ENCODE assay signal across 1 cellular context in genomic region chr16:87319997-87320491, GRCh38.
TF ChIP-seq lines count a peak whose summit lies in the region.

No MANE protein-coding gene starts in this region.

TF ChIP-seq in HepG2, 621 proteins besides CTCF, POLR2A, EP300 and RAD21 (continued from another document and continues in another):
- no peak for TF ChIP-seq ZNF646 (CRISPR knock-in tag; IDR thresholded peaks at IDR 0.05)
- TF ChIP-seq ZSCAN21 (CRISPR knock-in tag; IDR thresholded peaks at IDR 0.05; ENCODE audit: borderline replicate concordance) = 0 out of 2 replicates have a peak, but pooled peaks have one; percentile 25
- TF ChIP-seq AHR (CRISPR knock-in tag; IDR thresholded peaks at IDR 0.05) = no peak
- TF ChIP-seq TMF1 (CRISPR knock-in tag; IDR thresholded peaks at IDR 0.05; ENCODE audit: low read depth) = no peak
- TF ChIP-seq SMAD1 (CRISPR knock-in tag; IDR thresholded peaks at IDR 0.05; ENCODE audit: borderline replicate concordance, low read depth) = 0 out of 2 replicates have a peak, but pooled peaks have one; percentile 57
- TF ChIP-seq ZNF788 (CRISPR knock-in tag; IDR thresholded peaks at IDR 0.05; ENCODE audit: borderline replicate concordance) = 0 out of 2 replicates have a peak, but pooled peaks have one; percentile 19
- no peak for TF ChIP-seq MYC (CRISPR knock-in tag; IDR thresholded peaks at IDR 0.05; ENCODE audit: borderline replicate concordance)
- no peak for TF ChIP-seq GTF3A (CRISPR knock-in tag; conservative IDR thresholded peaks at IDR 0.05)
- TF ChIP-seq ZNF547 (CRISPR knock-in tag; IDR thresholded peaks at IDR 0.05) = no peak
- no peak for TF ChIP-seq CREBL2 (CRISPR knock-in tag; IDR thresholded peaks at IDR 0.05; ENCODE audit: borderline replicate concordance)
- TF ChIP-seq BRF2 (CRISPR knock-in tag; IDR thresholded peaks at IDR 0.05) = no peak
- no peak for TF ChIP-seq ZNF713 (CRISPR knock-in tag; IDR thresholded peaks at IDR 0.05)
- TF ChIP-seq CREB3 (CRISPR knock-in tag; IDR thresholded peaks at IDR 0.05) = no peak
- no peak for TF ChIP-seq ELK4 (CRISPR knock-in tag; IDR thresholded peaks at IDR 0.05; ENCODE audit: borderline replicate concordance)
- TF ChIP-seq SMARCE1 (IDR thresholded peaks at IDR 0.05; ENCODE audit: borderline replicate concordance) = no peak
- TF ChIP-seq ZNF746 (CRISPR knock-in tag; IDR thresholded peaks at IDR 0.05) = no peak
- peak; percentile 89; the same call in 1 of the 2 replicates for TF ChIP-seq ZNF318 (CRISPR knock-in tag; IDR thresholded peaks at IDR 0.05)
- TF ChIP-seq ZKSCAN1 (IDR thresholded peaks at IDR 0.05; ENCODE audit: low read length) = no peak
- no peak for TF ChIP-seq ZNF614 (CRISPR knock-in tag; IDR thresholded peaks at IDR 0.05; ENCODE audit: borderline replicate concordance)
- TF ChIP-seq SALL2 (CRISPR knock-in tag; IDR thresholded peaks at IDR 0.05) = no peak
- no peak for TF ChIP-seq ZMYM4 (CRISPR knock-in tag; IDR thresholded peaks at IDR 0.05)
- TF ChIP-seq MEIS2 (CRISPR knock-in tag; IDR thresholded peaks at IDR 0.05) = no peak
- no peak for TF ChIP-seq GFI1 (CRISPR knock-in tag; IDR thresholded peaks at IDR 0.05; ENCODE audit: borderline replicate concordance)
- no peak for TF ChIP-seq NR2C2 (CRISPR knock-in tag; IDR thresholded peaks at IDR 0.05; ENCODE audit: borderline replicate concordance)
- no peak for TF ChIP-seq PAXIP1 (CRISPR knock-in tag; conservative IDR thresholded peaks at IDR 0.05)
- TF ChIP-seq ZNF577 (CRISPR knock-in tag; IDR thresholded peaks at IDR 0.05; ENCODE audit: borderline replicate concordance, low read depth) = no peak
- TF ChIP-seq BCL6 (CRISPR knock-in tag; IDR thresholded peaks at IDR 0.05) = no peak
- no peak for TF ChIP-seq CHD2 (IDR thresholded peaks at IDR 0.05; ENCODE audit: low read depth, low read length)
- TF ChIP-seq PRDM15 (CRISPR knock-in tag; IDR thresholded peaks at IDR 0.05) = no peak
- TF ChIP-seq HOXA5 (CRISPR knock-in tag; IDR thresholded peaks at IDR 0.05) = no peak
